14 cellular contexts compared by ENCODE assay signal in the genomic region with DNA sequence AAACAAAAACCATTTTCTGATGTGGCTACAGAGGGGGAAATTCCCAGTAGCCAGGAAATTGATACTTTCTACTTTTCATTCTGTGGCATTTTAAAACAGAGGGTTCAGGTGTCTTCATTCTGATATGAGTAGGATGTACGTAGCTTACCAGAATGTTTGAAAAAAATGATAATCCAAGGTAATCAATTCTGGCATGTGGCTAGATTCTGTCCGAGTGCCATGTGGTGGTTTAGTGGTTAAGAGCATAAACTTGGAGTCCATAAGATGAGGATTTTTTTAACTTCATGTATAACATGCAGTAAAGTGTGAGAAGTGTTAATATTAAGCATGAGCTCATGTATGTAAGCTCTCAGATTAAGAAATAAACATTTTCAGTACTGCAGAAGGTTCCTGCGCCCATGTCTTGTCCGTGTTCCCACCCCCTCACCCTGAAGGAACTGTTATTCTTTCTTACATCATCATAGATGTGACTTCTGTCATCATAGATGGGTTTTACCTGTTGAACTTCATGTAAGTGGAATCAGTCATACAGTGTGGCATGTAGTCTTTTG.
A peak's percentile ranks its signal among the peaks of the same experiment; 100 is the strongest.
DNase-seq lines count a peak whose midpoint lies in the region; ATAC-seq and TF ChIP-seq lines count a peak whose summit lies in the region.
"Had no signal": no experiment of that assay in that cellular context is flagged by ENCODE, and none has a peak within 500 bp of the region (broad histone marks: within the 10 kb centered on the region; RNA-seq: fewer than 3 reads in every experiment).

No MANE protein-coding gene starts in this region.

- H3K4me3 ChIP-seq in SU-DHL-6 (ENCODE audit: insufficient read depth, low read length, poor library complexity, severe bottlenecking) (no peak overlapping the region), coronary artery (peak overlapping the region; percentile 7)
- H3K4me3 ChIP-seq: gastrocnemius medialis, psoas muscle, vagina had no signal

- no peaks in the 10 kb centered on the region for H3K9me3 Mint-ChIP-seq in stimulated activated naive CD8-positive, alpha-beta T cell treated with anti-CD3 and anti-CD28 coated beads, Interleukin-15, Interleukin-2, amounts not matched to agents 100 ng/mL and 50 ng/mL, for 24 hours
- H3K9me3 Mint-ChIP-seq: HFFc6 had no signal

- peaks cover 2% of the 10 kb centered on the region; the same call in 1 of the 2 replicates for H3K36me3 ChIP-seq in SU-DHL-6 (ENCODE audit: low read length)
- H3K36me3 ChIP-seq: gastrocnemius medialis, vagina had no signal

- H3K4me3 Mint-ChIP-seq in stimulated activated naive CD8-positive, alpha-beta T cell treated with anti-CD3 and anti-CD28 coated beads, Interleukin-15, Interleukin-2, amounts not matched to agents 100 ng/mL and 50 ng/mL, for 24 hours, result peak overlapping the region; percentile 88
- H3K4me3 Mint-ChIP-seq: HFFc6 had no signal

- H3K27ac ChIP-seq in SU-DHL-6 (ENCODE audit: low read depth, low read length) (no peak overlapping the region), coronary artery (peak overlapping the region; percentile 42 to 69)
- H3K27ac ChIP-seq: gastrocnemius medialis, psoas muscle, vagina had no signal

- peaks cover 45% of the 10 kb centered on the region for H4K20me1 ChIP-seq in SU-DHL-6 (ENCODE audit: low read depth, low read length)

- ATAC-seq in stimulated activated naive CD8-positive, alpha-beta T cell treated with anti-CD3 and anti-CD28 coated beads, Interleukin-15, Interleukin-2, amounts not matched to agents 100 U/mL and 50 U/mL, for 24 hours, result no peak
- ATAC-seq in HG03039 (IDR thresholded peaks at IDR 0.05; ENCODE audit: unreplicated experiment) (no peak), HG03457 (IDR thresholded peaks at IDR 0.05; ENCODE audit: unreplicated experiment) (no peak)
- ATAC-seq: gastrocnemius medialis, psoas muscle had no signal

- H3K27me3 ChIP-seq in SU-DHL-6 (ENCODE audit: low read length), result no peaks in the 10 kb centered on the region
- H3K27me3 ChIP-seq: gastrocnemius medialis, vagina had no signal

- H3K4me1 Mint-ChIP-seq in stimulated activated naive CD8-positive, alpha-beta T cell treated with anti-CD3 and anti-CD28 coated beads, Interleukin-15, Interleukin-2, amounts not matched to agents 100 ng/mL and 50 ng/mL, for 24 hours (ENCODE audit: low read depth), result peaks cover 75% of the 10 kb centered on the region

- peaks cover 39% of the 10 kb centered on the region for H3K36me3 Mint-ChIP-seq in stimulated activated naive CD8-positive, alpha-beta T cell treated with anti-CD3 and anti-CD28 coated beads, Interleukin-15, Interleukin-2, amounts not matched to agents 100 ng/mL and 50 ng/mL, for 24 hours (ENCODE audit: low read depth)

- H3K9ac ChIP-seq in SU-DHL-6 (ENCODE audit: low read length), result no peak overlapping the region

- TF ChIP-seq CTCF in SU-DHL-6 (IDR thresholded peaks at IDR 0.05; ENCODE audit: insufficient read depth, low read length, poor library complexity, severe bottlenecking) (no peak), coronary artery (IDR thresholded peaks at IDR 0.05) (no peak)

- H3K9me2 ChIP-seq in SU-DHL-6 (replicated peaks; ENCODE audit: insufficient read depth, low read length), result no peaks in the 10 kb centered on the region

- H3K79me2 ChIP-seq in SU-DHL-6 (ENCODE audit: insufficient read depth, low read length), result peaks cover 87% of the 10 kb centered on the region

- H3K27ac Mint-ChIP-seq in stimulated activated naive CD8-positive, alpha-beta T cell treated with anti-CD3 and anti-CD28 coated beads, Interleukin-15, Interleukin-2, amounts not matched to agents 100 ng/mL and 50 ng/mL, for 24 hours, result peak overlapping the region; percentile 83

- no peaks in the 10 kb centered on the region for H3K27me3 Mint-ChIP-seq in stimulated activated naive CD8-positive, alpha-beta T cell treated with anti-CD3 and anti-CD28 coated beads, Interleukin-15, Interleukin-2, amounts not matched to agents 100 ng/mL and 50 ng/mL, for 24 hours

- H3K4me2 ChIP-seq in SU-DHL-6 (ENCODE audit: low read depth, low read length, poor library complexity, severe bottlenecking), result peak overlapping the region; percentile 2

- no peak overlapping the region for H2AFZ ChIP-seq in SU-DHL-6 (ENCODE audit: low read depth, low read length, severe bottlenecking)

- no peaks in the 10 kb centered on the region for H3F3A ChIP-seq in SU-DHL-6 (ENCODE audit: insufficient read depth)

- DNase-seq in stimulated activated naive CD8-positive, alpha-beta T cell treated with anti-CD3 and anti-CD28 coated beads, Interleukin-15, Interleukin-2, amounts not matched to agents 100 U/mL and 50 U/mL, for 24 hours, result no peak
- DNase-seq in coronary artery (ENCODE audit: low spot score) (no peak), DMS 273 (lab: John Stamatoyannopoulos, UW; ENCODE audit: unreplicated experiment) (no peak), inferior parietal cortex (ENCODE audit: extremely low spot score) (no peak)
- DNase-seq: AML-193; gastrocnemius medialis; HFFc6; psoas muscle; stimulated activated CD4-positive, alpha-beta T cell treated with anti-CD3 and anti-CD28 coated beads, Interleukin-15, amount 100 ng/mL, for 24 hours had no signal

- H3K9me3 ChIP-seq in SU-DHL-6 (ENCODE audit: insufficient read depth, low read length), result no peaks in the 10 kb centered on the region
- H3K9me3 ChIP-seq: gastrocnemius medialis, psoas muscle, vagina had no signal
